ENCODE assay signal across 8 cellular contexts in genomic region chr9:26892251-26893029, GRCh38. TPM values are rescaled to one million over a fixed set of nuclear protein-coding genes. Genes with fewer than 3 reads are reported as not detected.
DNase-seq lines count a peak whose midpoint lies in the region; ATAC-seq and TF ChIP-seq lines count a peak whose summit lies in the region.

TSS of gene CAAP1 (minus strand) at chr9:26892802. CDS start at chr9:26892715, 87 bp downstream.

- H4K5ac ChIP-seq in IMR-90 (ENCODE audit: low read depth, low read length) = peak within 1 kb of the TSS; percentile 47

- H3K56ac ChIP-seq in IMR-90 (ENCODE audit: extremely low read depth, insufficient read depth, low read length) = peak within 1 kb of the TSS; percentile 80

- no peak within 1 kb of the TSS for H2BK20ac ChIP-seq in IMR-90 (ENCODE audit: low read depth, low read length)

- WGBS in IMR-90 (ENCODE audit: extremely low coverage in 2 of 2, insufficient read length in 1 of 2), 2 experiments = 0% methylated on average over 31 of the region's 70 CpGs; no CpG with 5 or more reads in 1 of the 2 experiments
- 0% methylated on average over 70 of the region's 70 CpGs for WGBS in esophagus, 2 donors

- H4K20me1 ChIP-seq in IMR-90 (ENCODE audit: insufficient read depth, low read length) = peaks cover 2% of the 10 kb centered on the region; the same call in 1 of the 2 replicates
- H4K20me1 ChIP-seq in PC-3 (ENCODE audit: low read length) = no peaks in the 10 kb centered on the region; the same call in 1 of the 2 replicates

- H3K36me3 Mint-ChIP-seq in activated T-cell treated with anti-CD3 and anti-CD28 coated beads, Interleukin-2, amount 50 U/mL, for 24 hours (ENCODE audit: low read depth) = peaks cover 29% of the 10 kb centered on the region

- H2AFZ ChIP-seq in IMR-90 (replicated peaks; ENCODE audit: low read length, poor library complexity) (peak within 1 kb of the TSS; percentile 96), PC-3 (ENCODE audit: low read length) (peak within 1 kb of the TSS; percentile 98)

- peak; percentile 49 for TF ChIP-seq RAD21 in IMR-90 (IDR thresholded peaks at IDR 0.05; ENCODE audit: low read length)

- dilution Hi-C loops in IMR-90 (cut with HindIII; ENCODE audit: low sequenced_read_pairs, unreplicated experiment) = no loop called here

- POLR2A ChIA-PET in IMR-90 (lab: Charles Lee; ENCODE audit: unreplicated experiment) = no interaction called here
- POLR2A ChIA-PET in PC-3 (lab: Charles Lee; ENCODE audit: unreplicated experiment) = interaction anchor here (0.6 kb wide), 1 partner anchor 55 kb away, joined by 3 read pairs; the partner anchor contains the start of gene PLAA

- peak within 1 kb of the TSS; percentile 77 for H2BK5ac ChIP-seq in IMR-90 (ENCODE audit: low read depth, low read length, poor library complexity, severe bottlenecking)

- peaks cover 2% of the 10 kb centered on the region for H3K9me3 Mint-ChIP-seq in activated T-cell treated with anti-CD3 and anti-CD28 coated beads, Interleukin-2, amount 50 U/mL, for 24 hours

- in situ Hi-C loops in IMR-90 (cut with MboI; ENCODE audit: low sequenced_read_pairs) = no loop called here

- H3K27ac ChIP-seq in IMR-90 (ENCODE audit: insufficient read depth, low read length) (peak within 1 kb of the TSS; percentile 81), PC-3 (ENCODE audit: low read length) (peak within 1 kb of the TSS; percentile 91), esophagus (ENCODE audit: low read depth in 2 of 2, low read length in 1 of 2) (peak within 1 kb of the TSS; percentile 88 to 98), muscle layer of colon (ENCODE audit: low read depth, low read length) (peak within 1 kb of the TSS; percentile 98)

- H3K36me3 ChIP-seq in IMR-90 (ENCODE audit: control insufficient read depth, insufficient read depth, low read length) (no peaks in the 10 kb centered on the region), PC-3 (ENCODE audit: low read depth, low read length) (no peaks in the 10 kb centered on the region), esophagus (ENCODE audit: control insufficient read depth in 2 of 2, insufficient read depth in 2 of 2, low read length in 1 of 2) (no peaks in the 10 kb centered on the region), muscle layer of colon (ENCODE audit: insufficient read depth, low read length) (no peaks in the 10 kb centered on the region)

- DNase-seq in DMS153 (lab: John Stamatoyannopoulos, UW) (peak; percentile 85), IMR-90 (peak; percentile 92), PC-3 (peak; percentile 90)
- peak; percentile 94 for DNase-seq in activated T-cell treated with anti-CD3 and anti-CD28 coated beads, Interleukin-2, amount 50 U/mL, for 24 hours
- DNase-seq in stimulated activated CD8-positive, alpha-beta memory T cell treated with anti-CD3 and anti-CD28 coated beads, Interleukin-7, amount 100 ng/mL, for 24 hours (ENCODE audit: low read depth) = peak; percentile 93

- no peaks in the 10 kb centered on the region for H3K27me3 ChIP-seq in IMR-90 (ENCODE audit: control insufficient read depth, insufficient read depth, low read length)
- H3K27me3 ChIP-seq in PC-3 (ENCODE audit: low read length) = no peaks in the 10 kb centered on the region
- H3K27me3 ChIP-seq in esophagus (ENCODE audit: control insufficient read depth in 1 of 2, insufficient read depth in 2 of 2, low read length in 2 of 2) = no peaks in the 10 kb centered on the region
- H3K27me3 ChIP-seq in muscle layer of colon (ENCODE audit: control insufficient read depth in 1 of 2, insufficient read depth in 2 of 2, low read length in 2 of 2) = no peaks in the 10 kb centered on the region

- no peaks in the 10 kb centered on the region for H3K9me2 ChIP-seq in PC-3 (replicated peaks; ENCODE audit: low read length)

- peak within 1 kb of the TSS; percentile 53 for H3K4ac ChIP-seq in IMR-90 (ENCODE audit: low read depth, low read length)

- BruUV-seq in IMR-90 (replicated peaks; lab: Mats Ljungman, UMichigan) (no TSS peak), PC-3 (replicated peaks; lab: Mats Ljungman, UMichigan) (no TSS peak)

- peak within 1 kb of the TSS; percentile 1; the same call in 1 of the 2 replicates for H2BK120ac ChIP-seq in IMR-90 (ENCODE audit: low read depth, low read length)

- H4K91ac ChIP-seq in IMR-90 (ENCODE audit: insufficient read depth, low read depth, low read length) = 0 out of 2 replicates have a peak within 1 kb of the TSS, but pooled peaks have one; percentile 41

- H2AK5ac ChIP-seq in IMR-90 (ENCODE audit: low read depth, low read length) = no peak within 1 kb of the TSS; the same call in 1 of the 2 replicates

- intact Hi-C loops in IMR-90 (cut with micrococcal nuclease) = loop anchor here (1.0 to 10.0 kb wide), 3 partner anchors 54 to 384 kb away; partner anchors contain the start of gene PLAA
- intact Hi-C loops in PC-3 (cut with micrococcal nuclease) = loop anchor here (1.0 kb wide), 1 partner anchor 55 kb away; the partner anchor contains the start of gene PLAA

- H3K4me1 Mint-ChIP-seq in activated T-cell treated with anti-CD3 and anti-CD28 coated beads, Interleukin-2, amount 50 U/mL, for 24 hours (ENCODE audit: low read depth) = peaks cover 38% of the 10 kb centered on the region

- H3K27me3 Mint-ChIP-seq in activated T-cell treated with anti-CD3 and anti-CD28 coated beads, Interleukin-2, amount 50 U/mL, for 24 hours = no peaks in the 10 kb centered on the region

- H2BK15ac ChIP-seq in IMR-90 (ENCODE audit: low read depth, low read length) = no peak within 1 kb of the TSS

- H3K23ac ChIP-seq in IMR-90 (ENCODE audit: low read depth, low read length) = peak within 1 kb of the TSS; percentile 26; the same call in 1 of the 2 replicates

- H3K18ac ChIP-seq in IMR-90 (ENCODE audit: low read depth, low read length) = no peak within 1 kb of the TSS

- H3K4me1 ChIP-seq in IMR-90 (ENCODE audit: control insufficient read depth, insufficient read depth, low read length) (no peaks in the 10 kb centered on the region), PC-3 (ENCODE audit: insufficient read depth, low read length) (peaks cover 6% of the 10 kb centered on the region; the same call in 1 of the 2 replicates), esophagus (ENCODE audit: control insufficient read depth in 2 of 2, insufficient read depth in 2 of 2, low read length in 1 of 2) (no peaks in the 10 kb centered on the region), muscle layer of colon (ENCODE audit: insufficient read depth, low read length) (peaks cover 12% of the 10 kb centered on the region)

- peak within 1 kb of the TSS; percentile 92 to 95 for H4K8ac ChIP-seq in IMR-90 (ENCODE audit: low read depth in 2 of 2, low read length in 2 of 2)

- TF ChIP-seq POLR2A in IMR-90 (IDR thresholded peaks at IDR 0.05; ENCODE audit: low read depth, low read length) = peak; percentile 92

- H3K4me2 ChIP-seq in IMR-90 (ENCODE audit: low read depth, low read length) (peak within 1 kb of the TSS; percentile 80), PC-3 (ENCODE audit: low read length) (peak within 1 kb of the TSS; percentile 85)

- ATAC-seq in GM21528 (IDR thresholded peaks at IDR 0.05; ENCODE audit: low FRiP score, unreplicated experiment) = peak; percentile 94
- peak; percentile 96 for ATAC-seq in IMR-90 (ENCODE audit: low read depth)
- peak; percentile 90 for ATAC-seq in PC-3

- CTCF ChIA-PET in IMR-90 (lab: Yijun Ruan, JAX) = interaction anchor here (0.6 to 0.8 kb wide), 3 partner anchors 9 to 1576 kb away, joined by 3 to 4 read pairs (median 3); no protein-coding TSS in a partner anchor
- CTCF ChIA-PET in PC-3 (lab: Charles Lee) = interaction anchor here (0.5 to 0.7 kb wide), 3 partner anchors 39 to 340 kb away, joined by 3 to 7 read pairs (median 3); partner anchors contain the start of gene IFT74

- H3K14ac ChIP-seq in IMR-90 (replicated peaks; ENCODE audit: low read depth, low read length) = peak within 1 kb of the TSS; percentile 39

- H3K4me3 Mint-ChIP-seq in activated T-cell treated with anti-CD3 and anti-CD28 coated beads, Interleukin-2, amount 50 U/mL, for 24 hours = peak within 1 kb of the TSS; percentile 98

- H3K9ac ChIP-seq in IMR-90 (ENCODE audit: low read depth, low read length) = peak within 1 kb of the TSS; percentile 75
- peak within 1 kb of the TSS; percentile 92 for H3K9ac ChIP-seq in PC-3 (ENCODE audit: low read length)
- H3K9ac ChIP-seq in muscle layer of colon (ENCODE audit: low read length) = peak within 1 kb of the TSS; percentile 60

- H3K9me3 ChIP-seq in IMR-90 (ENCODE audit: control insufficient read depth, insufficient read depth, low read length) = no peaks in the 10 kb centered on the region
- H3K9me3 ChIP-seq in PC-3 (ENCODE audit: low read length) = no peaks in the 10 kb centered on the region
- no peaks in the 10 kb centered on the region for H3K9me3 ChIP-seq in esophagus (ENCODE audit: control insufficient read depth in 2 of 2, insufficient read depth in 1 of 2, low read depth in 1 of 2, low read length in 1 of 2)
- H3K9me3 ChIP-seq in muscle layer of colon (ENCODE audit: low read length) = no peaks in the 10 kb centered on the region

- peak within 1 kb of the TSS; percentile 73 for H2AK9ac ChIP-seq in IMR-90 (replicated peaks; ENCODE audit: low read depth, low read length, poor library complexity)

- peak within 1 kb of the TSS; percentile 84 for H3K4me3 ChIP-seq in IMR-90 (ENCODE audit: insufficient read depth, low read depth, low read length)
- H3K4me3 ChIP-seq in PC-3 (ENCODE audit: low read length) = peak within 1 kb of the TSS; percentile 97
- H3K4me3 ChIP-seq in esophagus (ENCODE audit: low read depth in 1 of 2, low read length in 2 of 2) = peak within 1 kb of the TSS; percentile 79 to 80
- peak within 1 kb of the TSS; percentile 98 to 99 for H3K4me3 ChIP-seq in muscle layer of colon (ENCODE audit: low read depth in 1 of 2, low read length in 2 of 2)

- peaks cover 0 to 24% of the 10 kb centered on the region in 2 experiments; a peak in 3 of 4 replicates for H3K79me1 ChIP-seq in IMR-90 (ENCODE audit: low read depth in 1 of 2, low read length in 2 of 2)

- no peaks in the 10 kb centered on the region for H3F3A ChIP-seq in PC-3 (ENCODE audit: low read length, unreplicated experiment)

- no peaks in the 10 kb centered on the region for H3K9me1 ChIP-seq in IMR-90 (ENCODE audit: insufficient read depth, low read length)

- peak within 1 kb of the TSS; percentile 100 for H3K27ac Mint-ChIP-seq in activated T-cell treated with anti-CD3 and anti-CD28 coated beads, Interleukin-2, amount 50 U/mL, for 24 hours

- H3K79me2 ChIP-seq in PC-3 (ENCODE audit: low read length) = peaks cover 47% of the 10 kb centered on the region

- TF ChIP-seq CTCF in IMR-90 (conservative IDR thresholded peaks at IDR 0.05; ENCODE audit: low read depth, low read length) (peak; percentile 49), PC-3 (conservative IDR thresholded peaks at IDR 0.05; ENCODE audit: low read depth, low read length) (peak; percentile 43)

RNA-seq across cellular contexts. Expression of gene CAAP1, which starts in this region (rescaled TPM):
- total RNA-seq in IMR-90 (2012; rRNA removed) (6.1 and 12.2 TPM in 2 replicates), PC-3 (2014; rRNA removed) (24.1 and 25.0 TPM in 2 replicates)
- polyA plus RNA-seq in IMR-90 (2012; rRNA removed) (9.0 and 11.6 TPM in 2 replicates), esophagus (1 to 10 TPM; 6.7 to 9.6 TPM)
- 3.6 and 8.4 TPM in 2 replicates for polyA plus RNA-seq in IMR-90 (2012; cell fraction: cytosol; rRNA removed)
- 8.0 and 11.5 TPM in 2 replicates for polyA plus RNA-seq in IMR-90 (2012; cell fraction: nucleus; rRNA removed; ENCODE audit: low replicate concordance)

Comparison
In these comparisons a context has a peak if more than half of its experiments do, and no peak if none do; other contexts are left out.
1. Peak in every context shown above with its lines: DNase-seq, ATAC-seq, H3K4me3 ChIP-seq and H3K27ac ChIP-seq.